ENCODE assay signal across 23 cellular contexts in the genomic region with DNA sequence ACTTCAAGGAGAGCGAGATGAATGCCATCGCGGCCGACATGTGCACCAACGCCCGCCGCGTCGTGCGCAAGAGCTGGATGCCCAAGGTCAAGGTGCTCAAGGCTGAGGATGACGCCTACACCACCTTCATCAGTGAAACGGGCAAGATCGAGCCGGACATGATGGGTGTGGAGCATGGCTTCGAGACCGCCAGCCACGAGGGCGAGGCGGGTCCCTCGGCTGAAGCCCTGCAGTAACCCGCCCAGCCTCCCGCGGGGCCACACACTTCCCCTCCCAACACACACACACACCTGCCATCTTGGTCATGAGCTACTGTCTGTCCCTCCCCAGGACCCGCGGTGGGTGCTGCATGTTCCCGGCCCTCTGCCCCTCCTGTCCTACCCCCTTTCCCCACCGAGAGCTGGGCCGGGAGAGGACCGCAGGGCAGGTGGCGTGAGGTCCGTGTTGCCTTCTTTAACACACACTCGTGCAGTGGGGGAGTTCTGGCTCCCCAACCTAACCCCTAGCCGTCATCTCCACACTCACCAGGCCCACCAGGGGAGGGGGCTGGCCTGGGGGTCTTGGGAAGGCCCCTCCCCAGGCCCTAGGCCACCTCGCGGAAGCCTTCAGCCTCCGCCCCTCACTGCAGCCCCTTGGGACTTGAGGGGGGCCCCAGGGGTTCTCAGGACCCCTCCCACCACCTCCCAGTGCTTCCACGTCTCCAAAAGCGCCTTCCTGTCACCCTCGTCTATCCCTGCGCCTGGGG. TPM values are rescaled to one million over a fixed set of nuclear protein-coding genes. Genes with fewer than 3 reads are reported as not detected.
DNase-seq lines count a peak whose midpoint lies in the region; ATAC-seq and TF ChIP-seq lines count a peak whose summit lies in the region.
"Had no signal": no experiment of that assay in that cellular context is flagged by ENCODE, and none has a peak within 500 bp of the region (broad histone marks: within the 10 kb centered on the region; RNA-seq: fewer than 3 reads in every experiment).

No MANE protein-coding gene starts in this region.

- no peak overlapping the region for H2BK15ac ChIP-seq in mesenchymal stem cell (ENCODE audit: low read depth, poor library complexity, severe bottlenecking)

- no peak overlapping the region for H3K4me2 ChIP-seq in mesenchymal stem cell (ENCODE audit: low read length, poor library complexity, severe bottlenecking)

- intact Hi-C loops in A673 (cut with micrococcal nuclease; ENCODE audit: unreplicated experiment) = no loop called here

- H4K8ac ChIP-seq in mesenchymal stem cell (ENCODE audit: low read length) = no peak overlapping the region

- no peak for TF ChIP-seq CTCF in A673 (conservative IDR thresholded peaks at IDR 0.05; ENCODE audit: low read depth, low read length)
- no peak for TF ChIP-seq CTCF in HEK293 (tag by site-specific recombination; IDR thresholded peaks at IDR 0.05)
- TF ChIP-seq CTCF in right atrium auricular region (IDR thresholded peaks at IDR 0.05) = no peak

- H3K9me3 Mint-ChIP-seq in immature natural killer cell = no peaks in the 10 kb centered on the region
- H3K9me3 Mint-ChIP-seq: CD4-positive, alpha-beta T cell had no signal

- no peak overlapping the region for H3K18ac ChIP-seq in mesenchymal stem cell (ENCODE audit: low read depth in 1 of 2, low read length in 2 of 2)

- H2AFZ ChIP-seq in mesenchymal stem cell (ENCODE audit: low read depth, low read length) = no peak overlapping the region
- H2AFZ ChIP-seq: GM23248 had no signal

- DNase-seq in A673 (ENCODE audit: low spot score) (no peak), SK-N-MC (ENCODE audit: low read depth, low spot score) (no peak), mesenchymal stem cell (no peak), right atrium auricular region (ENCODE audit: low spot score) (no peak), COLO829 (ENCODE audit: low spot score) (no peak), immature natural killer cell (no peak)
- DNase-seq: Caco-2; CD4-positive, alpha-beta T cell; DMS 273 treated with DMSO at 0.1 percent for 48 hours; DMS79 treated with DMSO at 0.1 percent for 48 hours; GM23248; MG63; NCI-H1092 treated with DMSO at 0.1 percent for 48 hours; NCI-H1436 treated with DMSO at 0.1 percent for 48 hours; NCI-H2029 treated with DMSO at 0.1 percent for 48 hours; NCI-H226; NCI-H510A treated with DMSO at 0.1 percent for 48 hours; NCI-H748 treated with DMSO at 0.1 percent for 48 hours had no signal

- H4K91ac ChIP-seq in mesenchymal stem cell (ENCODE audit: low read length) = peak overlapping the region; percentile 19

- POLR2A ChIA-PET in A673 (lab: Charles Lee; ENCODE audit: low non-redundant PET) = no interaction called here
- POLR2A ChIA-PET in HEK293 (lab: Yijun Ruan, JAX) = interaction anchor here (1.0 kb wide), 1 partner anchor 12 kb away, joined by 3 read pairs; a partner anchor contains a TSS

- H3K4me3 Mint-ChIP-seq in immature natural killer cell = no peak overlapping the region
- H3K4me3 Mint-ChIP-seq: B cell; CD4-positive, alpha-beta T cell had no signal

- no peak overlapping the region for H3K23ac ChIP-seq in mesenchymal stem cell (ENCODE audit: low read length in 2 of 2)

- no peak overlapping the region for H2BK12ac ChIP-seq in mesenchymal stem cell (ENCODE audit: low read length in 2 of 2)

- H2AK5ac ChIP-seq in mesenchymal stem cell (ENCODE audit: low read length, severe bottlenecking) = no peak overlapping the region

- H3K14ac ChIP-seq in mesenchymal stem cell (ENCODE audit: low read length in 2 of 2) = no peak overlapping the region

- H3K9ac ChIP-seq in SK-N-MC (ENCODE audit: insufficient read length) = no peak overlapping the region
- no peak overlapping the region for H3K9ac ChIP-seq in mesenchymal stem cell (ENCODE audit: low read length)
- H3K9ac ChIP-seq: GM23248 had no signal

- H3K27ac ChIP-seq in A673 (ENCODE audit: low read depth, low read length, poor library complexity, severe bottlenecking) (peak overlapping the region; percentile 57), HEK293 (ENCODE audit: extremely low read depth, low read depth, low read length) (no peak overlapping the region), SK-N-MC (peak overlapping the region; percentile 71), mesenchymal stem cell (ENCODE audit: low read length, poor library complexity, severe bottlenecking) (no peak overlapping the region), right atrium auricular region (no peak overlapping the region)
- H3K27ac ChIP-seq: GM23248 had no signal

- H3K4me1 Mint-ChIP-seq in immature natural killer cell = peaks cover 5 to 8% of the 10 kb centered on the region in 2 donors
- H3K4me1 Mint-ChIP-seq: B cell had no signal

- no peak overlapping the region for H2BK120ac ChIP-seq in mesenchymal stem cell (ENCODE audit: low read depth, low read length)

- H2BK5ac ChIP-seq in mesenchymal stem cell (ENCODE audit: low read depth, low read length, poor library complexity, severe bottlenecking) = no peak overlapping the region

- peaks cover 0 to 6% (median 0%) of the 10 kb centered on the region in 3 donors for H3K36me3 Mint-ChIP-seq in immature natural killer cell

- ATAC-seq in HG03571 (IDR thresholded peaks at IDR 0.05; ENCODE audit: unreplicated experiment) = no peak

- H3K36me3 ChIP-seq in A673 (ENCODE audit: insufficient read depth, low read length, poor library complexity, severe bottlenecking) = peaks cover 49% of the 10 kb centered on the region
- peaks cover 11 to 54% of the 10 kb centered on the region in 2 experiments; a peak in 2 of 3 replicates for H3K36me3 ChIP-seq in HEK293 (ENCODE audit: control insufficient read depth in 2 of 2, insufficient read depth in 1 of 2, low read length in 2 of 2)
- peaks cover 36% of the 10 kb centered on the region; the same call in 1 of the 2 replicates for H3K36me3 ChIP-seq in SK-N-MC (ENCODE audit: insufficient read depth, low read length)
- H3K36me3 ChIP-seq in mesenchymal stem cell (ENCODE audit: control insufficient read depth in 1 of 2, insufficient read depth in 2 of 2, low read depth in 1 of 2, low read length in 2 of 2) = peaks cover 49 to 70% of the 10 kb centered on the region in 2 experiments
- H3K36me3 ChIP-seq in right atrium auricular region = peaks cover 41% of the 10 kb centered on the region

- 96% methylated on average over 40 of the region's 40 CpGs for WGBS in mesenchymal stem cell

- H3K27me3 Mint-ChIP-seq in immature natural killer cell (ENCODE audit: low read depth in 3 of 3) = peaks cover 0 to 3% (median 0%) of the 10 kb centered on the region in 3 donors
- H3K27me3 Mint-ChIP-seq: B cell; CD4-positive, alpha-beta T cell had no signal

- no peak overlapping the region for H3K4ac ChIP-seq in mesenchymal stem cell (ENCODE audit: low read depth in 1 of 2, low read length in 2 of 2)

- H3K9me3 ChIP-seq in A673 (ENCODE audit: low read depth, low read length, poor library complexity, severe bottlenecking) (no peaks in the 10 kb centered on the region), HEK293 (ENCODE audit: control insufficient read depth, insufficient read depth, low read depth, low read length) (no peaks in the 10 kb centered on the region), SK-N-MC (ENCODE audit: low read depth, low read length) (no peaks in the 10 kb centered on the region), mesenchymal stem cell (ENCODE audit: control insufficient read depth, low read length) (no peaks in the 10 kb centered on the region), right atrium auricular region (no peaks in the 10 kb centered on the region)
- H3K9me3 ChIP-seq: Caco-2, HAP-1, MG63 had no signal

- H3K4me3 ChIP-seq in A673 (ENCODE audit: low read depth, low read length, poor library complexity, severe bottlenecking) (no peak overlapping the region), HEK293 (ENCODE audit: low read depth, low read length) (no peak overlapping the region), SK-N-MC (no peak overlapping the region), mesenchymal stem cell (ENCODE audit: insufficient read depth in 1 of 2, low read depth in 1 of 2, low read length in 2 of 2) (no peak overlapping the region), right atrium auricular region (no peak overlapping the region)
- H3K4me3 ChIP-seq: GM23248, HAP-1, MG63 had no signal

- H3K79me1 ChIP-seq in mesenchymal stem cell (replicated peaks; ENCODE audit: low read length, poor library complexity, severe bottlenecking) = peaks cover 40% of the 10 kb centered on the region

- BruUV-seq in A673 (replicated peaks; lab: Mats Ljungman, UMichigan) = no TSS peak

- H3K4me1 ChIP-seq in A673 (ENCODE audit: insufficient read depth, low read length, poor library complexity, severe bottlenecking) (no peaks in the 10 kb centered on the region), HEK293 (ENCODE audit: control insufficient read depth, insufficient read depth, low read length) (no peaks in the 10 kb centered on the region), mesenchymal stem cell (ENCODE audit: control insufficient read depth, insufficient read depth, low read depth, low read length) (peaks cover 5% of the 10 kb centered on the region), right atrium auricular region (peaks cover 0 to 19% of the 10 kb centered on the region in 2 donors)
- H3K4me1 ChIP-seq: HAP-1 had no signal

- no peak overlapping the region for H3K27ac Mint-ChIP-seq in immature natural killer cell
- H3K27ac Mint-ChIP-seq: B cell; CD4-positive, alpha-beta T cell had no signal

- H3K27me3 ChIP-seq in A673 (replicated peaks; ENCODE audit: insufficient read depth, low read depth, low read length, poor library complexity) (no peaks in the 10 kb centered on the region), mesenchymal stem cell (ENCODE audit: control insufficient read depth in 1 of 2, insufficient read depth in 1 of 2, low read length in 2 of 2) (no peaks in the 10 kb centered on the region), right atrium auricular region (no peaks in the 10 kb centered on the region)
- H3K27me3 ChIP-seq: MG63 had no signal

- CTCF ChIA-PET in A673 (lab: Charles Lee) = no interaction called here
- CTCF ChIA-PET in HEK293 (lab: Yijun Ruan, JAX) = interaction anchor here (0.6 kb wide), 2 partner anchors 10 to 56 kb away, joined by 3 read pairs; no protein-coding TSS in a partner anchor

RNA-seq across cellular contexts. Expression of a gene that starts 11.8 kb away (rescaled TPM):
- total RNA-seq in A673 (2021) = 63.3 and 69.5 TPM in 2 replicates
- 50.2 TPM for polyA plus RNA-seq in mesenchymal stem cell (2013, experiment 1 of 2)
- 53.2 TPM for polyA plus RNA-seq in mesenchymal stem cell (2013, experiment 2 of 2)
- total RNA-seq in right atrium auricular region = 10 to 100 TPM; 33.1 to 39.2 TPM
- 10 to 100 TPM; 56.8 to 92.5 (median 66.0) TPM for polyA plus RNA-seq in immature natural killer cell

RNA-seq across cellular contexts. Expression of a gene that starts 11.9 kb away (rescaled TPM):
- total RNA-seq in A673 (2021) (148 and 164 TPM in 2 replicates), right atrium auricular region (100 to 1,000 TPM in 1 of 2 donors, 10 to 100 TPM in 1; 35.4 to 139 TPM)
- polyA plus RNA-seq in mesenchymal stem cell (2013, experiment 1 of 2) = 135 TPM
- 129 TPM for polyA plus RNA-seq in mesenchymal stem cell (2013, experiment 2 of 2)
- 100 to 1,000 TPM; 395 to 487 (median 487) TPM for polyA plus RNA-seq in immature natural killer cell

RNA-seq across cellular contexts. Expression of a gene that starts 20.3 kb away (rescaled TPM):
- total RNA-seq in A673 (2021) = 119 and 126 TPM in 2 replicates
- 82.1 TPM for polyA plus RNA-seq in mesenchymal stem cell (2013, experiment 1 of 2)
- 85.0 TPM for polyA plus RNA-seq in mesenchymal stem cell (2013, experiment 2 of 2)
- total RNA-seq in right atrium auricular region = 10 to 100 TPM; 25.4 to 27.3 TPM
- polyA plus RNA-seq in immature natural killer cell = 1 to 10 TPM in 2 of 3 donors, not detected in 1; 1.2 to 2.8 TPM

RNA-seq across cellular contexts. Expression of a gene that starts 21.8 kb away (rescaled TPM):
- total RNA-seq in A673 (2021) = 85.7 and 109 TPM in 2 replicates
- 20.0 TPM for polyA plus RNA-seq in mesenchymal stem cell (2013, experiment 1 of 2)
- polyA plus RNA-seq in mesenchymal stem cell (2013, experiment 2 of 2) = 16.9 TPM
- 10 to 100 TPM; 13.6 to 15.0 TPM for total RNA-seq in right atrium auricular region
- polyA plus RNA-seq in immature natural killer cell = 10 to 100 TPM; 13.2 to 16.5 (median 16.3) TPM

RNA-seq across cellular contexts. Expression of a gene that starts 35.7 kb away (rescaled TPM):
- total RNA-seq in A673 (2021) = not detected in 2 replicates
- polyA plus RNA-seq in mesenchymal stem cell (2013, experiment 1 of 2) = 0.68 TPM
- 0.79 TPM for polyA plus RNA-seq in mesenchymal stem cell (2013, experiment 2 of 2)
- total RNA-seq in right atrium auricular region = 10 to 100 TPM; 10.2 to 15.3 TPM
- 1 to 10 TPM; 1.1 to 2.2 (median 2.1) TPM for polyA plus RNA-seq in immature natural killer cell
- total RNA-seq: GM23248, LHCN-M2 had no signal

Comparison
In these comparisons a context has a peak if more than half of its experiments do, and no peak if none do; other contexts are left out.
1. H3K27ac ChIP-seq: peak in A673 (single experiment) and SK-N-MC (single experiment); none in HEK293 (single experiment), mesenchymal stem cell (single experiment) and right atrium auricular region (0 of 2).